34 cellular contexts compared by ENCODE assay signal in the genomic region with DNA sequence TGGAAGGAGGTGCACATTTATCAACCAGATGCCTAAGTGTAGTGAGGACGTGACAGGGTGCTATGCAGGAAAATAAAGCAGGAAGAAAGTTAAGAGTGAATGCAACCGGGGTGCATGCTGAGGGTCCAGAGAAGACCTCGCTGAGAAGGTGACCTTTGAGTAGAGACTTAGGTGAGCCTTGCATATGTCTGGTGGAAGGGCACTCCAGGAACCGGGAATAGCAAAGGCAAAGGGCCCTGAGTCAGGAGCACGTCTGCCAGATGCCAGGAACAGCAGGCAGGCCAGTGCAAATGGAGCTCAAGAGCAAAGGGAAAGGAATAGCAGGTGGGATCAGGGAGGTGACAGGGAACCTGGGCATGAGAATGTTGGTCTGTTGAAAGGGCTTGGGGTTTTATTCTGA.
"Had no signal": no experiment of that assay in that cellular context is flagged by ENCODE, and none has a peak within 500 bp of the region (broad histone marks: within the 10 kb centered on the region; RNA-seq: fewer than 3 reads in every experiment).

No MANE protein-coding gene starts in this region.

- H3K9me3 Mint-ChIP-seq: activated B cell treated with CpG ODN at 0.5 μM for 24 hours; activated CD8-positive, alpha-beta T cell treated with anti-CD3 and anti-CD28 coated beads for 36 hours; activated naive CD4-positive, alpha-beta T cell treated with anti-CD3 and anti-CD28 coated beads for 36 hours; activated naive CD4-positive, alpha-beta T cell treated with anti-CD3 and anti-CD28 coated beads, Interleukin-2, amount 50 U/mL, for 24 hours; activated naive CD8-positive, alpha-beta T cell treated with anti-CD3 and anti-CD28 coated beads for 36 hours; activated naive CD8-positive, alpha-beta T cell treated with anti-CD3 and anti-CD28 coated beads, Interleukin-2, amount 50 U/mL, for 24 hours; activated T-cell treated with anti-CD3 and anti-CD28 coated beads, Interleukin-2, amount 50 U/mL, for 4 hours; activated T-helper 17 cell treated with anti-CD3 and anti-CD28 coated beads, Interleukin-2, amount 50 U/mL, for 72 hours; T-helper 2 cell treated with Interferon-gamma antibody and Interleukin-4, amounts not matched to agents 5 μg/mL and 100 μg/mL, for 36 hours had no signal

- H3K36me3 Mint-ChIP-seq: activated naive CD4-positive, alpha-beta T cell treated with anti-CD3 and anti-CD28 coated beads, Interleukin-2, amount 50 U/mL, for 24 hours; activated naive CD8-positive, alpha-beta T cell treated with anti-CD3 and anti-CD28 coated beads for 36 hours had no signal

- H3K4me3 Mint-ChIP-seq: activated B cell treated with CpG ODN at 0.5 μM for 24 hours; activated CD8-positive, alpha-beta T cell treated with anti-CD3 and anti-CD28 coated beads for 36 hours; activated naive CD4-positive, alpha-beta T cell treated with anti-CD3 and anti-CD28 coated beads for 36 hours; activated naive CD4-positive, alpha-beta T cell treated with anti-CD3 and anti-CD28 coated beads, Interleukin-2, amount 50 U/mL, for 24 hours; activated naive CD8-positive, alpha-beta T cell treated with anti-CD3 and anti-CD28 coated beads for 36 hours; activated naive CD8-positive, alpha-beta T cell treated with anti-CD3 and anti-CD28 coated beads, Interleukin-2, amount 50 U/mL, for 24 hours; activated T-cell treated with anti-CD3 and anti-CD28 coated beads, Interleukin-2, amount 50 U/mL, for 4 hours; activated T-helper 17 cell treated with anti-CD3 and anti-CD28 coated beads, Interleukin-2, amount 50 U/mL, for 72 hours; effector memory CD8-positive, alpha-beta T cell; T-helper 17 cell; T-helper 2 cell treated with Interferon-gamma antibody and Interleukin-4, amounts not matched to agents 5 μg/mL and 100 μg/mL, for 36 hours had no signal

- ATAC-seq: activated CD4-positive, CD25-positive, alpha-beta regulatory T cell treated with anti-CD3 and anti-CD28 coated beads, Interleukin-2, amount 50 U/mL, for 24 hours; activated CD8-positive, alpha-beta T cell treated with anti-CD3 and anti-CD28 coated beads for 36 hours; activated naive CD8-positive, alpha-beta T cell treated with anti-CD3 and anti-CD28 coated beads, Interleukin-2, amount 50 U/mL, for 24 hours; activated T-cell treated with anti-CD3 and anti-CD28 coated beads, Interleukin-2, amount 50 U/mL, for 4 hours; activated T-helper 17 cell treated with anti-CD3 and anti-CD28 coated beads, Interleukin-2, amount 50 U/mL, for 72 hours; body of pancreas; effector memory CD8-positive, alpha-beta T cell; foreskin keratinocyte; gastrocnemius medialis; heart left ventricle; T-helper 17 cell had no signal

- H3K27ac ChIP-seq: adrenal gland, body of pancreas, foreskin keratinocyte, gastrocnemius medialis, heart left ventricle, WERI-Rb-1 had no signal

- FAIRE-seq: colon had no signal

- H3K27ac Mint-ChIP-seq: activated B cell treated with CpG ODN at 0.5 μM for 24 hours; activated CD8-positive, alpha-beta T cell treated with anti-CD3 and anti-CD28 coated beads for 36 hours; activated naive CD4-positive, alpha-beta T cell treated with anti-CD3 and anti-CD28 coated beads for 36 hours; activated naive CD4-positive, alpha-beta T cell treated with anti-CD3 and anti-CD28 coated beads, Interleukin-2, amount 50 U/mL, for 24 hours; activated naive CD8-positive, alpha-beta T cell treated with anti-CD3 and anti-CD28 coated beads for 36 hours; activated naive CD8-positive, alpha-beta T cell treated with anti-CD3 and anti-CD28 coated beads, Interleukin-2, amount 50 U/mL, for 24 hours; activated T-helper 17 cell treated with anti-CD3 and anti-CD28 coated beads, Interleukin-2, amount 50 U/mL, for 72 hours; effector memory CD8-positive, alpha-beta T cell; T-helper 17 cell; T-helper 2 cell treated with Interferon-gamma antibody and Interleukin-4, amounts not matched to agents 5 μg/mL and 100 μg/mL, for 36 hours had no signal

- DNase-seq: activated B cell treated with CpG ODN at 0.5 μM for 24 hours; activated CD4-positive, alpha-beta T cell treated with anti-CD3 and anti-CD28 coated beads for 48 hours; activated CD4-positive, alpha-beta T cell treated with anti-CD3 and anti-CD28 coated beads, Interleukin-2, amount 50 U/mL, for 1 hour; activated CD4-positive, alpha-beta T cell treated with anti-CD3 and anti-CD28 coated beads, Interleukin-2, amount 50 U/mL, for 48 hours; activated CD8-positive, alpha-beta memory T cell treated with anti-CD3 and anti-CD28 coated beads for 24 hours; activated CD8-positive, alpha-beta T cell treated with anti-CD3 and anti-CD28 coated beads for 36 hours; activated effector memory CD4-positive, alpha-beta T cell treated with Interleukin-2 at 50 U/mL for 16 hours; activated naive CD4-positive, alpha-beta T cell treated with anti-CD3 and anti-CD28 coated beads for 36 hours; activated naive CD8-positive, alpha-beta T cell treated with anti-CD3 and anti-CD28 coated beads for 36 hours; activated naive CD8-positive, alpha-beta T cell treated with anti-CD3 and anti-CD28 coated beads, Interleukin-2, amount 50 U/mL, for 24 hours; activated T-cell treated with anti-CD3 and anti-CD28 coated beads, Interleukin-2, amount 50 U/mL, for 4 hours; adrenal gland; amygdala; aorta; body of pancreas; caudate nucleus; cortex of kidney; dermis blood vessel endothelial cell; effector CD4-positive, alpha-beta T cell; effector memory CD8-positive, alpha-beta T cell; erythroblast; foreskin keratinocyte; gastrocnemius medialis; glutamatergic neuron; heart left ventricle; T-helper 17 cell; T1000; WERI-Rb-1 had no signal

- H3K4me3 ChIP-seq: adrenal gland, body of pancreas, esophagus muscularis mucosa, gastrocnemius medialis, heart left ventricle had no signal

- H3K36me3 ChIP-seq: adrenal gland, esophagus muscularis mucosa, gastrocnemius medialis, heart left ventricle, WERI-Rb-1 had no signal

- H3K27me3 ChIP-seq: adrenal gland, body of pancreas, esophagus muscularis mucosa, foreskin keratinocyte, gastrocnemius medialis, heart left ventricle had no signal

- H3K4me1 Mint-ChIP-seq: activated B cell treated with CpG ODN at 0.5 μM for 24 hours; activated naive CD4-positive, alpha-beta T cell treated with anti-CD3 and anti-CD28 coated beads, Interleukin-2, amount 50 U/mL, for 24 hours; activated naive CD8-positive, alpha-beta T cell treated with anti-CD3 and anti-CD28 coated beads for 36 hours; activated naive CD8-positive, alpha-beta T cell treated with anti-CD3 and anti-CD28 coated beads, Interleukin-2, amount 50 U/mL, for 24 hours; activated T-helper 17 cell treated with anti-CD3 and anti-CD28 coated beads, Interleukin-2, amount 50 U/mL, for 72 hours had no signal

- H3K4me1 ChIP-seq: adrenal gland, foreskin keratinocyte, gastrocnemius medialis, heart left ventricle had no signal

- H3K9me3 ChIP-seq: adrenal gland, body of pancreas, esophagus muscularis mucosa, gastrocnemius medialis, heart left ventricle had no signal
